1 cellular context compared by ENCODE assay signal in the genomic region with DNA sequence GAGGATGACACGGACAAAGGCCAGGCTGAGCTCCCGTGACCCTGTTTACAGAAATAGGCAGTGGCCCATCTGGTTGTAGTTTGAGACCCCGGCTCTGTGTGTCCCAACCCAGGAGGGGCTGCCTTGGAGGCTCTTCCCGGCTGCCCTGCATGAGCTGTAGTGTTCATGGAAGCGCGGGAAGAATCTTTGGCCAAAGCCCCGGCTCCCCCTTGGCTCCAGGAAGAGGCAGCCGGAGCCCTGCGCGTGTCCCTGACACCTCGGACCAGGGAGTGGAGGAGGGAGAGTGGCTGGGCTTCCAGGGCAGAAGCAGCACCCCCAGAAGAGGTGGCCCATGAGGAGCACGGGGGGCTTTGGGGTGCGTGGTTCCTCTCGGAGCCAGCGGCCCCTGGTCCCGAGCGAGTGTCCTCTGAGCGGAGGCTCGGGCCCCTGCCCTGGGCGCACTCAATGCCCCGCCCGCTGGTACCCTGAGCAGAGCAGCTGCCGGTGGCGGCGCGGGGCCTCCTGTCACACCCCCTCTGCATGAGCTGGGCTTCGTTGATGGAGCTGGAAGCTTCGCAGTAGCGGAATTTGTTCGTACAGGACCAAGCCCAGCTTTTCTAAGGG.
TF ChIP-seq lines count a peak whose summit lies in the region.

No MANE protein-coding gene starts in this region.

TF ChIP-seq in SK-N-SH, 30 proteins besides CTCF, POLR2A, EP300 and RAD21 (continued from another document):
- TF ChIP-seq MEF2A (IDR thresholded peaks at IDR 0.05; ENCODE audit: borderline replicate concordance, low read depth) (no peak), FOXJ3 (CRISPR knock-in tag; IDR thresholded peaks at IDR 0.05) (no peak), ZBTB33 (IDR thresholded peaks at IDR 0.05; ENCODE audit: borderline replicate concordance, low read depth) (no peak), TEAD4 (IDR thresholded peaks at IDR 0.05; ENCODE audit: borderline replicate concordance, insufficient read depth) (no peak), SIN3A (IDR thresholded peaks at IDR 0.05; ENCODE audit: borderline replicate concordance, low read depth, low read length) (no peak), RXRA (IDR thresholded peaks at IDR 0.05; ENCODE audit: borderline replicate concordance, low read depth) (no peak), RFX5 (IDR thresholded peaks at IDR 0.05; ENCODE audit: low read length) (no peak), MXI1 (IDR thresholded peaks at IDR 0.05; ENCODE audit: low read depth, low read length) (no peak), NRF1 (IDR thresholded peaks at IDR 0.05; ENCODE audit: low read depth, low read length) (no peak)
- TF ChIP-seq, protein P1, sequence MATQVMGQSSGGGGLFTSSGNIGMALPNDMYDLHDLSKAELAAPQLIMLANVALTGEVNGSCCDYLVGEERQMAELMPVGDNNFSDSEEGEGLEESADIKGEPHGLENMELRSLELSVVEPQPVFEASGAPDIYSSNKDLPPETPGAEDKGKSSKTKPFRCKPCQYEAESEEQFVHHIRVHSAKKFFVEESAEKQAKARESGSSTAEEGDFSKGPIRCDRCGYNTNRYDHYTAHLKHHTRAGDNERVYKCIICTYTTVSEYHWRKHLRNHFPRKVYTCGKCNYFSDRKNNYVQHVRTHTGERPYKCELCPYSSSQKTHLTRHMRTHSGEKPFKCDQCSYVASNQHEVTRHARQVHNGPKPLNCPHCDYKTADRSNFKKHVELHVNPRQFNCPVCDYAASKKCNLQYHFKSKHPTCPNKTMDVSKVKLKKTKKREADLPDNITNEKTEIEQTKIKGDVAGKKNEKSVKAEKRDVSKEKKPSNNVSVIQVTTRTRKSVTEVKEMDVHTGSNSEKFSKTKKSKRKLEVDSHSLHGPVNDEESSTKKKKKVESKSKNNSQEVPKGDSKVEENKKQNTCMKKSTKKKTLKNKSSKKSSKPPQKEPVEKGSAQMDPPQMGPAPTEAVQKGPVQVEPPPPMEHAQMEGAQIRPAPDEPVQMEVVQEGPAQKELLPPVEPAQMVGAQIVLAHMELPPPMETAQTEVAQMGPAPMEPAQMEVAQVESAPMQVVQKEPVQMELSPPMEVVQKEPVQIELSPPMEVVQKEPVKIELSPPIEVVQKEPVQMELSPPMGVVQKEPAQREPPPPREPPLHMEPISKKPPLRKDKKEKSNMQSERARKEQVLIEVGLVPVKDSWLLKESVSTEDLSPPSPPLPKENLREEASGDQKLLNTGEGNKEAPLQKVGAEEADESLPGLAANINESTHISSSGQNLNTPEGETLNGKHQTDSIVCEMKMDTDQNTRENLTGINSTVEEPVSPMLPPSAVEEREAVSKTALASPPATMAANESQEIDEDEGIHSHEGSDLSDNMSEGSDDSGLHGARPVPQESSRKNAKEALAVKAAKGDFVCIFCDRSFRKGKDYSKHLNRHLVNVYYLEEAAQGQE (IDR thresholded peaks at IDR 0.05; ENCODE audit: low read depth, low read length): no peak
TF ChIP-seq in SK-N-SH: peak in this region for 0.
